Comparison of ENCODE assay signal across 7 cellular contexts in the genomic region with DNA sequence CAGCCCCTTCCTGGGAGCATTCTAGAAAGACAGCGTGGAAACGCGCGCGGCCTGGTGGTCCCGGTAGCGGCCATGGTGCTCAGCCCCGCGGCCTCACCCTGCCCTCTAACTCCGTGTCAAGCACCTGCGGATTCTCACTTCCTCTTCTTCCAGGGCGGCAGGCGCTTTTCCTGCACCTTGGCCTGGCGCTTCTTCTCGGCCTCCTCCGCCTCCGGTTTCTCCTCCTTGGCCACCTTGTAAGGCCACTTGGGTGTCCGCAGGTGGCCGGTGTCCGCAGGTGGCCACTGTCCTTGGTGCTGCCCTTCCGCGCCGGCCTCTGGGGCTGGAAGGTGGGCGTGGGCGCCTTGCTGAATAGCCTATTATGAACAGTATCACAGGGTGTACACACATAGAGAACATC. TPM values are rescaled to one million over a fixed set of nuclear protein-coding genes. Genes with fewer than 3 reads are reported as not detected.
"Had no signal": no experiment of that assay in that cellular context is flagged by ENCODE, and none has a peak within 500 bp of the region (broad histone marks: within the 10 kb centered on the region; RNA-seq: fewer than 3 reads in every experiment).

No MANE protein-coding gene starts in this region.

RNA-seq across cellular contexts. Expression of a gene that starts 15.1 kb away (rescaled TPM):
- total RNA-seq: GM23248, GM23338, H1, H4, H7, H9, HFFc6 had no signal
- polyA plus RNA-seq: GM23248, GM23338, H1 had no signal
